Comparison of ENCODE assay signal across 8 cellular contexts in the genomic region with DNA sequence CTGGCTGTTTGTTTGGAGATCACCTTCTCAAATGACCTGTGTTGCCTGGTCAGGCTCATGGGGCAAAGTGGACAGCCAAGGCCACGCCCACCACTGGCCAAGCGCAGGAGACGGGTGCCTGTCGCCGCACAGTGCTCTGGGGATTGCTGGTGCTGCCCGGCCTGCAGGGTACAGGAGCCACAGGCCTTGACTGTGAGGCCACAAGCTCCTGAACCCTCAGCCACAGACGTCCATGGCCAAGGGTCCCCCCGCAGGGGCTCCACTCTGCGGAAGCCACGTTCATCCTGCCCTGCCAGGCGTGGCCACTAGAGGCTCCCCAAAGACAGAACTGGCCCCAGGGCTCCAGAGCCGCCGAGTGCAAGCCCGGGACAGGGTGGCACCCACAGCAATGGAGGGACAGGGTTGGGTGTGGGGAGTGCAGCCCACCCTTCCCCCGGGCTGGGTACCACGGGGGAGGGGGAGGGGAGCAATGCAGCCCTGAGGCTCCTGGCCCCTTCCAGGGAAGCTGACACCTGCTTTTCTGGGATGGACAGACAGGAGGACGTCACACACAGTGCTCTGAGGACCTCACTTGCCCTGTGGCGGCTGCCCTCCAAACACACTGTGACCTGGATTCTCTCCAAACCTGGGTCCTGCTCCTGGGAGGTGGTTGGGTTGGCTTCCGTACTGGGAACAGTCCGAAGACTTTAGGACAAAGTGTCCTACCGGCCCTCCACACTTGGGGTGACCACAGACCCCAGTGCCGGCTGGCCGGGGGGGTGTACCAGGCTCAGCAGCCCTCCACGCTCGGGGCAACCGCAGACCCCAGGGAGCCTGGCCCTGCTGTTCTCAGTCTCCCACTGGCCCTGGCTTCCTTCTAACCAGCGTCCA. TPM values are rescaled to one million over a fixed set of nuclear protein-coding genes. Genes with fewer than 3 reads are reported as not detected.
DNase-seq lines count a peak whose midpoint lies in the region; ATAC-seq and TF ChIP-seq lines count a peak whose summit lies in the region.

No MANE protein-coding gene starts in this region.

- peaks cover 13% of the 10 kb centered on the region for H3K4me1 ChIP-seq in endodermal cell (ENCODE audit: control insufficient read depth, insufficient read depth, low read length)

- H3K9ac ChIP-seq in endodermal cell (ENCODE audit: extremely low read depth, low read length, poor library complexity, severe bottlenecking): peak overlapping the region; percentile 59

- peak; percentile 92 for TF ChIP-seq CTCF in endodermal cell (conservative IDR thresholded peaks at IDR 0.05)

- H3K4me1 Mint-ChIP-seq in endodermal cell: peaks cover 6% of the 10 kb centered on the region

- H3K9me3 Mint-ChIP-seq in endodermal cell: no peaks in the 10 kb centered on the region

- no peak overlapping the region for H3K27ac Mint-ChIP-seq in endodermal cell

- peaks cover 9% of the 10 kb centered on the region for H3K36me3 Mint-ChIP-seq in endodermal cell (ENCODE audit: low read depth)

- H3K27me3 Mint-ChIP-seq in endodermal cell (ENCODE audit: insufficient read depth): peaks cover 23% of the 10 kb centered on the region

- no peak overlapping the region for H3K4me3 Mint-ChIP-seq in endodermal cell

- H3K36me3 ChIP-seq in endodermal cell (ENCODE audit: control insufficient read depth, insufficient read depth, low read length): peaks cover 7% of the 10 kb centered on the region

- H3K4me3 ChIP-seq in endodermal cell (ENCODE audit: low read length): no peak overlapping the region

- no peaks in the 10 kb centered on the region for H3K9me3 ChIP-seq in endodermal cell (ENCODE audit: control insufficient read depth, low read length)

- DNase-seq in NCI-H446 (lab: John Stamatoyannopoulos, UW) (peak; percentile 27 to 80), NCI-H446 treated with DMSO at 0.1 percent for 48 hours (lab: John Stamatoyannopoulos, UW) (no peak), NCI-H69 (lab: John Stamatoyannopoulos, UW) (peak; percentile 81), endodermal cell (peak; percentile 93), middle frontal gyrus (ENCODE audit: extremely low spot score, low spot score) (peak; percentile 43)
- peak; percentile 25 to 31 for DNase-seq in activated CD8-positive, alpha-beta memory T cell treated with anti-CD3 and anti-CD28 coated beads for 4 hours (ENCODE audit: low read depth in 2 of 2)
- peak; percentile 21 to 27 for DNase-seq in stimulated activated CD8-positive, alpha-beta memory T cell treated with anti-CD3 and anti-CD28 coated beads, Interleukin-4, amount 100 ng/mL, for 4 hours (ENCODE audit: low read depth in 2 of 2, low spot score in 1 of 2)

- peaks cover 21% of the 10 kb centered on the region for H3K27me3 ChIP-seq in endodermal cell (ENCODE audit: control insufficient read depth, insufficient read depth, low read length, poor library complexity, severe bottlenecking)

- H3K27ac ChIP-seq in endodermal cell (ENCODE audit: low read depth, low read length): peak overlapping the region; percentile 88

- peak; percentile 70 for ATAC-seq in HG03354 (IDR thresholded peaks at IDR 0.05; ENCODE audit: poor library complexity, severe bottlenecking, unreplicated experiment)

- 49 to 50% methylated on average over 15 to 27 of the region's 27 CpGs for WGBS in endodermal cell (ENCODE audit: insufficient coverage in 1 of 2, insufficient read length in 1 of 2), 2 experiments

RNA-seq across cellular contexts. Expression of gene TPPP, which starts 21.5 kb away (rescaled TPM):
- total RNA-seq in endodermal cell: under 1 TPM; 0.22 to 0.70 TPM
- 2.0 TPM for polyA plus RNA-seq in endodermal cell (2013, experiment 1 of 2)
- 1.5 TPM for polyA plus RNA-seq in endodermal cell (2013, experiment 2 of 2)

RNA-seq across cellular contexts. Expression of gene CEP72, which starts 59.6 kb away (rescaled TPM):
- total RNA-seq in endodermal cell: 10 to 100 TPM; 35.6 to 36.5 TPM
- 16.6 TPM for polyA plus RNA-seq in endodermal cell (2013, experiment 1 of 2)
- 18.2 TPM for polyA plus RNA-seq in endodermal cell (2013, experiment 2 of 2)
